21 cellular contexts compared by ENCODE assay signal in the genomic region with DNA sequence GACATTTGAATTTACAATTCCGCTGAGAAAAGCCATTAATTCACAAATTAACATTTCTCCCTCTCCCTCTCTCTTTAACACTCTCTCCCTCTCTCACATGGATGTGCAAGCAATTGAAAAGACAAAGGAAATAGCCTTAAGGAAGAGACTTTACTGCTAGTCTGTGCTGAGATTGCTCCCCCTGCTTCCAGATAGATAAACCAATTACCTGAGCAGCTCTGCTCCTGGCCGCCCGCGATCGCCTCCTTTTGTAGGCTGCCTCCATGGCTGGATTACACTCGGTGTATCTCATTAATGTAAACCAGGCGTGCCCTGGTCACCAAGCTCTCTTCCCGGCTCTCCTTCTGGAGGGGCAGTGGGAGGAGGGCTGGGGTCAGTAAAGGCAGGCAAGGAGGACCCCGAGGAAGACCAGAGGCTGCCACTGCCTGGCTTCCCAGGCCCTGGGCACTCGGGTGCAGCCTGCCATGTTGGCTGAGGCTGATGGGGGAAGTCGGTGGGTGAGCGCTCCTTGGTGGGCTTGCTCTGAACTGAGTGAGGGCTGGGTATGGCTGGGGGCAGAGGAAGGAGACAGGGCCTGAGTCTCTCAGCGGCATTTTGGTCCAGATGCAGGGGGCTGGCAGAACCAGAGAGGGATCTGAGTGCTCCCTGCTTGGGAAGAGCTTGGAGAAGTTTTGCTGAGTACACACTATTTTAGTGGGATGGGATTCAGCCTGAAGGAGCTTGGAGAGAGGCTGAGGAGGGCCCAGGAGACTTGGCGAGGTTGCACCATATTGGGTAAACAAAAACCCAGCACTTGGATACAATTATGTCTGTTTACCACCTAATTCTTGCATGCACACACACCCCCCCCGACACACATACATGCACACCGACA. TPM values are rescaled to one million over a fixed set of nuclear protein-coding genes. Genes with fewer than 3 reads are reported as not detected.
"Had no signal": no experiment of that assay in that cellular context is flagged by ENCODE, and none has a peak within 500 bp of the region (broad histone marks: within the 10 kb centered on the region; RNA-seq: fewer than 3 reads in every experiment).

No MANE protein-coding gene starts in this region.

- H3K27ac Mint-ChIP-seq: activated CD8-positive, alpha-beta T cell treated with anti-CD3 and anti-CD28 coated beads, Interleukin-2, amount 10 ng/mL, durations not matched to agents 7 days and 5 days; activated naive CD4-positive, alpha-beta T cell treated with anti-CD3 and anti-CD28 coated beads, Interleukin-2, amount 50 U/mL, for 24 hours; activated T-helper 1 cell treated with anti-CD3 and anti-CD28 coated beads, Interleukin-12 subunit alpha, Interleukin-12 subunit beta, Interleukin-2, Interleukin-4 antibody, amounts not matched to agents 30 ng/mL and 10 ng/mL and 1 ng/mL, durations not matched to agents 14 hours and 24 hours and 36 hours; dendritic cell treated with granulocyte-macrophage colony-stimulating factor and Interleukin-4, amounts not matched to agents 40 ng/mL and 50 ng/mL, for 4 days had no signal

- H3K36me3 ChIP-seq: suprapubic skin had no signal

- H3K9me3 ChIP-seq: mucosa of descending colon, suprapubic skin had no signal

- DNase-seq: activated CD4-positive, alpha-beta T cell treated with anti-CD3 and anti-CD28 coated beads for 4 hours; activated CD8-positive, alpha-beta memory T cell treated with anti-CD3 and anti-CD28 coated beads, Interleukin-2, amount 50 U/mL, for 48 hours; activated CD8-positive, alpha-beta T cell treated with anti-CD3 and anti-CD28 coated beads, Interleukin-2, amount 10 ng/mL, durations not matched to agents 7 days and 5 days; amniotic stem cell; naive thymus-derived CD8-positive, alpha-beta T cell; occipital lobe; stimulated activated CD4-positive, alpha-beta T cell treated with anti-CD3 and anti-CD28 coated beads, Interleukin-12 subunit alpha, Interleukin-12 subunit beta, amount 100 ng/mL, for 4 hours; stimulated activated CD4-positive, alpha-beta T cell treated with anti-CD3 and anti-CD28 coated beads, Interleukin-2, amount 100 ng/mL, for 48 hours; stimulated activated naive CD4-positive, alpha-beta T cell treated with Interleukin-2 at 50 U/mL for 16 hours; T-helper 1 cell had no signal

- H3K27ac ChIP-seq: hepatocyte, suprapubic skin, VCaP had no signal

- ATAC-seq: activated CD8-positive, alpha-beta T cell treated with anti-CD3 and anti-CD28 coated beads, Interleukin-2, amount 10 ng/mL, durations not matched to agents 7 days and 5 days; mucosa of descending colon; naive thymus-derived CD8-positive, alpha-beta T cell had no signal

- H3K36me3 Mint-ChIP-seq: activated naive CD4-positive, alpha-beta T cell treated with anti-CD3 and anti-CD28 coated beads, Interleukin-2, amount 50 U/mL, for 24 hours; brain; naive thymus-derived CD8-positive, alpha-beta T cell had no signal

- H3K4me1 ChIP-seq: suprapubic skin had no signal

- H3K4me1 Mint-ChIP-seq: activated naive CD4-positive, alpha-beta T cell treated with anti-CD3 and anti-CD28 coated beads, Interleukin-2, amount 50 U/mL, for 24 hours; naive thymus-derived CD8-positive, alpha-beta T cell had no signal

- H3K4me3 ChIP-seq: hepatocyte, mucosa of descending colon, suprapubic skin had no signal

- H3K4me3 Mint-ChIP-seq: activated CD8-positive, alpha-beta T cell treated with anti-CD3 and anti-CD28 coated beads, Interleukin-2, amount 10 ng/mL, durations not matched to agents 7 days and 5 days; activated naive CD4-positive, alpha-beta T cell treated with anti-CD3 and anti-CD28 coated beads, Interleukin-2, amount 50 U/mL, for 24 hours; activated T-helper 1 cell treated with anti-CD3 and anti-CD28 coated beads, Interleukin-12 subunit alpha, Interleukin-12 subunit beta, Interleukin-2, Interleukin-4 antibody, amounts not matched to agents 30 ng/mL and 10 ng/mL and 1 ng/mL, durations not matched to agents 14 hours and 24 hours and 36 hours; dendritic cell treated with granulocyte-macrophage colony-stimulating factor and Interleukin-4, amounts not matched to agents 40 ng/mL and 50 ng/mL, for 4 days; naive thymus-derived CD8-positive, alpha-beta T cell had no signal

- H3K9me3 Mint-ChIP-seq: activated naive CD4-positive, alpha-beta T cell treated with anti-CD3 and anti-CD28 coated beads, Interleukin-2, amount 50 U/mL, for 24 hours; activated T-helper 1 cell treated with anti-CD3 and anti-CD28 coated beads, Interleukin-12 subunit alpha, Interleukin-12 subunit beta, Interleukin-2, Interleukin-4 antibody, amounts not matched to agents 30 ng/mL and 10 ng/mL and 1 ng/mL, durations not matched to agents 14 hours and 24 hours and 36 hours; dendritic cell treated with granulocyte-macrophage colony-stimulating factor and Interleukin-4, amounts not matched to agents 40 ng/mL and 50 ng/mL, for 4 days; naive thymus-derived CD8-positive, alpha-beta T cell had no signal

RNA-seq across cellular contexts. Expression of a gene that starts 42.9 kb away (rescaled TPM):
- total RNA-seq: activated CD8-positive, alpha-beta T cell treated with anti-CD3 and anti-CD28 coated beads, Interleukin-2, amount 10 ng/mL, durations not matched to agents 7 days and 5 days; activated T-helper 1 cell treated with anti-CD3 and anti-CD28 coated beads, Interleukin-12 subunit alpha, Interleukin-12 subunit beta, Interleukin-2, Interleukin-4 antibody, amounts not matched to agents 30 ng/mL and 10 ng/mL and 1 ng/mL, durations not matched to agents 14 hours and 24 hours and 36 hours; hepatocyte; lung microvascular endothelial cell; mucosa of descending colon; naive thymus-derived CD8-positive, alpha-beta T cell; occipital lobe; progenitor cell of endocrine pancreas; suprapubic skin had no signal
- polyA plus RNA-seq: esophagus; hepatocyte; naive thymus-derived CD8-positive, alpha-beta T cell had no signal
